Comparison of ENCODE assay signal across 8 cellular contexts in the genomic region with DNA sequence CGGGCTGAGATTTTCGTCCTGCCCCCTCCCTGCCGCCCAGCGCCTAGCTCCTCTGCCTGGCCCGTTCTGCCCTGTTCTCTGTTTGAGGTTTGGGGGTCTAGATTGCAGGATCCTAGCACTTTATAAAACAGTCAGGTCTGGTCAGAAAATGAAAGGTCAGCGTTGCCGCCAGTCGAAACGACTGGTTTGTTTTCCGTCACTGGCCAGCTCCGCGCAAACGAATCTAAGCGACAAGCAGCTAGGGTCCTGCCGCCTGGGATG. TPM values are rescaled to one million over a fixed set of nuclear protein-coding genes. Genes with fewer than 3 reads are reported as not detected.
DNase-seq lines count a peak whose midpoint lies in the region; ATAC-seq and TF ChIP-seq lines count a peak whose summit lies in the region.

No MANE protein-coding gene starts in this region.

- peaks cover 20% of the 10 kb centered on the region for H4K20me1 ChIP-seq in DND-41 (ENCODE audit: insufficient read depth, low read length)

- H3K27me3 ChIP-seq in DND-41 (ENCODE audit: insufficient read depth, low read length, poor library complexity) (no peaks in the 10 kb centered on the region), NT2/D1 (ENCODE audit: insufficient read depth, insufficient read length) (peaks cover 100% of the 10 kb centered on the region), parathyroid adenoma (ENCODE audit: control insufficient read depth, insufficient read depth, low read length) (peaks cover 27% of the 10 kb centered on the region)

- H3K9me3 ChIP-seq in DND-41 (ENCODE audit: insufficient read depth, low read length, severe bottlenecking) (no peaks in the 10 kb centered on the region), NT2/D1 (ENCODE audit: insufficient read depth, low read length) (no peaks in the 10 kb centered on the region), parathyroid adenoma (ENCODE audit: control insufficient read depth, low read length) (no peaks in the 10 kb centered on the region)

- peak overlapping the region; percentile 71 to 74; a peak in 3 of 4 replicates for H3K4me3 ChIP-seq in DND-41 (ENCODE audit: low read depth in 1 of 2, low read length in 2 of 2)
- H3K4me3 ChIP-seq in NT2/D1 (ENCODE audit: insufficient read length, low read depth), result no peak overlapping the region
- peak overlapping the region; percentile 47 for H3K4me3 ChIP-seq in fibroblast of the aortic adventitia (ENCODE audit: low read depth, low read length)
- peak overlapping the region; percentile 40 for H3K4me3 ChIP-seq in parathyroid adenoma (ENCODE audit: low read depth, low read length)

- DNase-seq in DND-41 (no peak), NT2/D1 (ENCODE audit: low read depth, low spot score) (no peak), fibroblast of the aortic adventitia (ENCODE audit: low read depth) (no peak), NCI-H146 treated with DMSO at 0.1 percent for 48 hours (lab: John Stamatoyannopoulos, UW; ENCODE audit: unreplicated experiment) (no peak), ecto neural progenitor cell (ENCODE audit: low spot score) (no peak)

- H2AFZ ChIP-seq in DND-41 (ENCODE audit: low read depth, low read length), result no peak overlapping the region
- peak overlapping the region; percentile 50 for H2AFZ ChIP-seq in parathyroid adenoma

- no peak for TF ChIP-seq CTCF in DND-41 (IDR thresholded peaks at IDR 0.05; ENCODE audit: borderline replicate concordance, extremely low read depth, low read length, poor library complexity, severe bottlenecking)
- TF ChIP-seq CTCF in fibroblast of the aortic adventitia (IDR thresholded peaks at IDR 0.05; ENCODE audit: insufficient read depth, low read length), result no peak
- no peak for TF ChIP-seq CTCF in parathyroid adenoma (IDR thresholded peaks at IDR 0.05)

- ATAC-seq in DND-41 (ENCODE audit: insufficient read depth, low read depth), result no peak
- no peak for ATAC-seq in HG03196 (IDR thresholded peaks at IDR 0.05; ENCODE audit: unreplicated experiment)
- no peak for ATAC-seq in GM19023 (IDR thresholded peaks at IDR 0.05; ENCODE audit: unreplicated experiment)

- H3K79me2 ChIP-seq in DND-41 (ENCODE audit: insufficient read depth, low read length), result peaks cover 75% of the 10 kb centered on the region
- no peaks in the 10 kb centered on the region for H3K79me2 ChIP-seq in parathyroid adenoma

- H3K27ac ChIP-seq in DND-41 (ENCODE audit: low read length), result peak overlapping the region; percentile 98
- no peak overlapping the region for H3K27ac ChIP-seq in parathyroid adenoma

- peaks cover 66% of the 10 kb centered on the region for H3K4me1 ChIP-seq in DND-41 (ENCODE audit: insufficient read depth, low read length)
- peaks cover 32% of the 10 kb centered on the region for H3K4me1 ChIP-seq in NT2/D1 (ENCODE audit: insufficient read depth, insufficient read length)
- H3K4me1 ChIP-seq in parathyroid adenoma, result no peaks in the 10 kb centered on the region

- H3K9ac ChIP-seq in DND-41 (ENCODE audit: low read depth, low read length) (peak overlapping the region; percentile 98), NT2/D1 (ENCODE audit: insufficient read length, low read depth) (peak overlapping the region; percentile 53), parathyroid adenoma (no peak overlapping the region)

- H3K4me2 ChIP-seq in DND-41 (ENCODE audit: insufficient read depth, low read length), result peak overlapping the region; percentile 68
- H3K4me2 ChIP-seq in parathyroid adenoma (ENCODE audit: low read length), result peak overlapping the region; percentile 80

- peaks cover 72% of the 10 kb centered on the region for H3K36me3 ChIP-seq in DND-41 (ENCODE audit: insufficient read depth, low read length)
- no peaks in the 10 kb centered on the region for H3K36me3 ChIP-seq in NT2/D1 (ENCODE audit: insufficient read depth, insufficient read length, low read length)
- H3K36me3 ChIP-seq in parathyroid adenoma (ENCODE audit: control insufficient read depth, insufficient read depth, low read length), result no peaks in the 10 kb centered on the region

RNA-seq across cellular contexts. Expression of gene GFI1, which starts 4.4 kb away (rescaled TPM):
- total RNA-seq in fibroblast of the aortic adventitia (ENCODE audit: low replicate concordance), result 0.09 and 0.65 TPM in 2 replicates
